Comparison of ENCODE assay signal across 9 cellular contexts in the genomic region with DNA sequence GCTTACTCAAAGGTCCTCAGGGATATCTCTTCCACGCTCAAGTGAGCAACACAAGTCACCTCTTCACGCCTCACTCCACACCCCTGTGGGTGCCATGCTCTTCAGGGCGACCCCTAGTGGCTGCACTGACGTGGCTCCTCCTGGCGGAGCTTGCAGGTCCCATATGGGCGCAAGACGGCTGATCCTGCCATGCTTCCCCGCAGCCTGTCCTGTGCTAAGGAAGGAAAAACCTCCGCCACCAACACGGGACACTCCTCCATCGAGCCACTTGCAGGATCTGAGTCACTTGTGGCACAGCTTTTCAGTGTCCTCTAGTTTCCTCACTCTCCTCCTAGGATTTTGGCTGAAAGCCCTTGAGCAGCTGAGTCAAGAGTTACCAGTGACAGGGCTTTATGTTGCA.
DNase-seq lines count a peak whose midpoint lies in the region; ATAC-seq and TF ChIP-seq lines count a peak whose summit lies in the region.
"Had no signal": no experiment of that assay in that cellular context is flagged by ENCODE, and none has a peak within 500 bp of the region (broad histone marks: within the 10 kb centered on the region; RNA-seq: fewer than 3 reads in every experiment).

No MANE protein-coding gene starts in this region.

- no peak for TF ChIP-seq POLR2A in thyroid gland (IDR thresholded peaks at IDR 0.05)

- H3K27me3 ChIP-seq in thyroid gland: no peaks in the 10 kb centered on the region
- H3K27me3 ChIP-seq: adrenal gland had no signal

- 49 to 52% methylated on average over 11 of the region's 11 CpGs for WGBS in thyroid gland, 2 donors

- no peaks in the 10 kb centered on the region for H3K4me1 ChIP-seq in thyroid gland
- H3K4me1 ChIP-seq: adrenal gland had no signal

- H3K27ac ChIP-seq in VCaP: no peak overlapping the region
- no peak overlapping the region for H3K27ac ChIP-seq in thyroid gland
- H3K27ac ChIP-seq: adrenal gland had no signal

- no peaks in the 10 kb centered on the region for H3K36me3 ChIP-seq in thyroid gland
- H3K36me3 ChIP-seq: adrenal gland had no signal

- TF ChIP-seq CTCF in VCaP (conservative IDR thresholded peaks at IDR 0.05): 0 out of 2 replicates have a peak, but pooled peaks have one; percentile 18
- peak in 4 of 6 experiments; percentile 12 to 40 (median 28) for TF ChIP-seq CTCF in thyroid gland (IDR thresholded peaks at IDR 0.05)

- no peak for ATAC-seq in HG02763 (IDR thresholded peaks at IDR 0.05; ENCODE audit: unreplicated experiment)
- no peak for ATAC-seq in GM18868 (IDR thresholded peaks at IDR 0.05; ENCODE audit: unreplicated experiment)
- ATAC-seq in GM18861 (IDR thresholded peaks at IDR 0.05; ENCODE audit: unreplicated experiment): no peak

- H3K9me3 ChIP-seq in thyroid gland: no peaks in the 10 kb centered on the region
- H3K9me3 ChIP-seq: adrenal gland had no signal

- intact Hi-C loops in thyroid gland (cut with DNase I): loop anchor here (5.0 kb wide), 2 partner anchors 512 to 722 kb away; partner anchors contain the start of gene KCNQ5

- peak; percentile 0 for DNase-seq in stimulated activated naive CD4-positive, alpha-beta T cell treated with Interleukin-2 at 50 U/mL for 16 hours (lab: John Stamatoyannopoulos, UW)
- no peak for DNase-seq in stimulated activated naive CD4-positive, alpha-beta T cell (lab: John Stamatoyannopoulos, UW)
- DNase-seq in inferior parietal cortex (ENCODE audit: extremely low spot score): peak; percentile 63
- DNase-seq in thyroid gland: peak; percentile 40 to 61

- no peak overlapping the region for H3K4me3 ChIP-seq in thyroid gland (replicated peaks in 1 of 3)
- H3K4me3 ChIP-seq: adrenal gland had no signal

Comparison
In these comparisons a context has a peak if more than half of its experiments do, and no peak if none do; other contexts are left out.
1. DNase-seq: peak in stimulated activated naive CD4-positive, alpha-beta T cell treated with Interleukin-2 at 50 U/mL for 16 hours (single experiment), inferior parietal cortex (single experiment) and thyroid gland (2 of 2); none in stimulated activated naive CD4-positive, alpha-beta T cell (0 of 6).